11 cellular contexts compared by ENCODE assay signal in the genomic region with DNA sequence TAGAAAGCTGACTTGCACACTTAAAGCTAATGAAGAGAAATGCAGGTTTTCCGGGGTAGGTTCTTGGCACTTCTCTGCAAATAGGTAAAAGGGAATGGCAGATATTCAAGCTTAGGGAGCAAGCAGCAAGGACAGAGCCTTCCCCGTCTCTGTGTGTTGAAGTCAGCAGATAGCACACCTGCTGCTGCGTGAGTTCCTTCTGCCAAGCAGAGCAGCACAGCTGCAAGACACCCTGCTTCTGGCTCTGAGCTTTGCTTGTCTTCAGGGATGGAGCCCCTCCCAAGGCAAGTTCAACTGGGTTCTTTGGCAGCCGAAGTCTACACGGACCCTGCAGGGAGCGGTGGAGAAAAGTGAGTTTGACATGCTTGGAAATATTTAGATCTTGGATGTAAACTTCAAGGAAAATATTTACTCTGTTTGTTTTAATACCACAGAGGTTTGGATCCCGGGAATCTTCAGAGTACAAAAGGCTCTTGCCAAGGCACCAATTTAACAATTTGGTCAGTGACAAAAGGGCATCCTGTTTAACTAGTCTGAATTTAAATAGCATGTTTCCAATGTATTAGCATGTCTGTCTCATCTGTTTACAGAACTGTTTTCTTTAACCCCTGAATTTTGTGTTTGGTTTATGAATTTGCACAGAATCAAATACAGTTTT.
DNase-seq lines count a peak whose midpoint lies in the region; ATAC-seq and TF ChIP-seq lines count a peak whose summit lies in the region.
"Had no signal": no experiment of that assay in that cellular context is flagged by ENCODE, and none has a peak within 500 bp of the region (broad histone marks: within the 10 kb centered on the region; RNA-seq: fewer than 3 reads in every experiment).

No MANE protein-coding gene starts in this region.

- H3K14ac ChIP-seq in trophoblast cell (ENCODE audit: low read length): no peak overlapping the region

- H3K79me2 ChIP-seq in trophoblast cell (ENCODE audit: control insufficient read depth, insufficient read depth, low read length, poor library complexity): no peaks in the 10 kb centered on the region

- no peak overlapping the region for H4K12ac ChIP-seq in trophoblast cell (ENCODE audit: low read depth, low read length)

- H3K4me3 ChIP-seq in epithelial cell of esophagus (ENCODE audit: low read length): no peak overlapping the region
- no peak overlapping the region for H3K4me3 ChIP-seq in ovary
- H3K4me3 ChIP-seq in trophoblast cell (ENCODE audit: low read depth, low read length): no peak overlapping the region

- DNase-seq in D341Med (ENCODE audit: low spot score) (peak; percentile 27), NCI-H1105 treated with DMSO at 0.1 percent for 48 hours (lab: John Stamatoyannopoulos, UW) (peak; percentile 65), epithelial cell of esophagus (ENCODE audit: low read depth) (peak; percentile 3), ovary (peak; percentile 20 to 63 (median 52)), GM13976 (ENCODE audit: low spot score) (no peak), GM19240 (ENCODE audit: insufficient read length, low spot score) (no peak), trophoblast cell (no peak)
- DNase-seq: activated CD8-positive, alpha-beta memory T cell treated with anti-CD3 and anti-CD28 coated beads, Interleukin-2, amount 50 U/mL, for 4 hours; CD4-positive, alpha-beta T cell; NCI-H2081 treated with DMSO at 0.1 percent for 48 hours had no signal

- H3K18ac ChIP-seq in trophoblast cell (ENCODE audit: low read length): no peak overlapping the region

- TF ChIP-seq EP300 in ovary (IDR thresholded peaks at IDR 0.05): no peak

- H4K91ac ChIP-seq in trophoblast cell (ENCODE audit: low read depth, low read length): no peak overlapping the region

- H3K27me3 ChIP-seq in ovary (no peaks in the 10 kb centered on the region), trophoblast cell (ENCODE audit: insufficient read depth, low read length) (no peaks in the 10 kb centered on the region)

- TF ChIP-seq CTCF in epithelial cell of esophagus (IDR thresholded peaks at IDR 0.05; ENCODE audit: insufficient read depth, low read depth, low read length, missing control alignments): no peak
- no peak for TF ChIP-seq CTCF in ovary (IDR thresholded peaks at IDR 0.05)
- no peak for TF ChIP-seq CTCF in GM13976 (IDR thresholded peaks at IDR 0.05; ENCODE audit: borderline replicate concordance, control extremely low read depth, extremely low read depth, insufficient read depth, missing control alignments)

- H2AFZ ChIP-seq in trophoblast cell (ENCODE audit: insufficient read depth, low read length, poor library complexity): no peak overlapping the region

- H2BK120ac ChIP-seq in trophoblast cell (ENCODE audit: insufficient read depth, low read length, poor library complexity): no peak overlapping the region

- H3K23ac ChIP-seq in trophoblast cell (ENCODE audit: low read length): no peak overlapping the region

- no peak overlapping the region for H3K4ac ChIP-seq in trophoblast cell (ENCODE audit: low read depth, low read length)

- no peak overlapping the region for H3K4me2 ChIP-seq in trophoblast cell (ENCODE audit: low read length)

- H3K79me1 ChIP-seq in trophoblast cell (ENCODE audit: low read length): no peaks in the 10 kb centered on the region

- H3K27ac ChIP-seq in ovary (peak overlapping the region in 1 of 2 donors; percentile 1), trophoblast cell (ENCODE audit: low read depth, low read length) (no peak overlapping the region)

- TF ChIP-seq POLR2A in ovary (IDR thresholded peaks at IDR 0.05): no peak

- H2AK5ac ChIP-seq in trophoblast cell (ENCODE audit: low read length): no peak overlapping the region

- in situ Hi-C loops in GM13976 (cut with MboI; ENCODE audit: low sequenced_read_pairs, unreplicated experiment): no loop called here

- WGBS in ovary, 3 donors: 3 to 9% (median 5%) methylated on average over 7 of the region's 7 CpGs
- WGBS in trophoblast cell (ENCODE audit: extremely low coverage, insufficient coverage, insufficient read length): no CpG with 5 or more reads among the region's 7 CpGs

- no peak for ATAC-seq in HG02973 (IDR thresholded peaks at IDR 0.05; ENCODE audit: unreplicated experiment)

- H3K9me3 ChIP-seq in ovary (no peaks in the 10 kb centered on the region), trophoblast cell (ENCODE audit: insufficient read depth, low read depth, low read length) (no peaks in the 10 kb centered on the region)

- H2BK5ac ChIP-seq in trophoblast cell (ENCODE audit: low read depth, low read length, poor library complexity): no peak overlapping the region

- peaks cover 7% of the 10 kb centered on the region for H3K4me1 ChIP-seq in ovary (ENCODE audit: insufficient read depth)
- no peaks in the 10 kb centered on the region for H3K4me1 ChIP-seq in trophoblast cell (ENCODE audit: control insufficient read depth in 1 of 2, insufficient read depth in 2 of 2, low read length in 2 of 2)

- H3K9ac ChIP-seq in trophoblast cell (ENCODE audit: low read length): no peak overlapping the region

- no peak overlapping the region for H2BK12ac ChIP-seq in trophoblast cell (ENCODE audit: low read length)

- intact Hi-C loops in ovary (cut with DNase I): no loop called here

- no peak overlapping the region for H4K8ac ChIP-seq in trophoblast cell (ENCODE audit: low read depth, low read length)

- H3K36me3 ChIP-seq in ovary: no peaks in the 10 kb centered on the region
- no peaks in the 10 kb centered on the region for H3K36me3 ChIP-seq in trophoblast cell (ENCODE audit: control insufficient read depth in 1 of 2, insufficient read depth in 2 of 2, low read length in 2 of 2)

Comparison
In these comparisons a context has a peak if more than half of its experiments do, and no peak if none do; other contexts are left out.
1. DNase-seq: peak in D341Med (single experiment), NCI-H1105 treated with DMSO at 0.1 percent for 48 hours (single experiment), epithelial cell of esophagus (single experiment) and ovary (5 of 5); none in GM13976 (single experiment), GM19240 (single experiment) and trophoblast cell (0 of 2).